ENCODE assay signal across 12 cellular contexts in the genomic region with DNA sequence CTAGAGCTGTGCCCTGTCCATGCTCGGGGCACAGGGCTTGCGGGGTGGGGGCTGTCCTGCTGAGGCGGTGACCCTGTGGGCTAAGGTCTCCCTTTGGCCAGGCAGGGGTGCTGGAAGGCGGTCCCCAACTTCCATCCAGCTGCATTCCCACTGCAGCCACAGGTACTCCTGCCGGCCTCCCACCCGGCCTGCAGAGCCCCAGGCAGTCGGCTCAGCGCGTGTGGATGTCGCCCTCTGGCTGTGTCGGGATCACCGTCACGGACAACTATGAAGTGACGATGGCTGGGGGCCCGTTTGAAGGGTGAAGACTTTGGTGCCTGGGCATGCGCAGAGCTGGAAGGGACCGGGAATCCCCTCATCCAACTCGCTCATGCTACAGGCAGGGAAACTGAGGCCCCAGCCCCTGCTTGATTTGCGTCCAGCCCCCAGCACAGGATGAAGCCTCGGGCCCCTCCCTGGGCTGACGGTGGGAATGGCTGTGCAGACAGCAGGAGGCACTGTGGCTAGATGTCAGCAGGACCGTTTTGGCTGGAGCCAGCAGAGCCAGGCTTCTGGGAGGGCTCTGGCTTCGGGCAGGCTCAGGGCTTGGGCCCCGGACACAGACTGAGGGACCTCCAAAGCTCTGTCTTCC. TPM values are rescaled to one million over a fixed set of nuclear protein-coding genes. Genes with fewer than 3 reads are reported as not detected.
DNase-seq lines count a peak whose midpoint lies in the region; ATAC-seq, FAIRE-seq and TF ChIP-seq lines count a peak whose summit lies in the region.
"Had no signal": no experiment of that assay in that cellular context is flagged by ENCODE, and none has a peak within 500 bp of the region (broad histone marks: within the 10 kb centered on the region; RNA-seq: fewer than 3 reads in every experiment).

No MANE protein-coding gene starts in this region.

- no peak overlapping the region for H3K4me3 ChIP-seq in GM12878
- H3K4me3 ChIP-seq in kidney epithelial cell (ENCODE audit: low read depth, low read length), result no peak overlapping the region
- H3K4me3 ChIP-seq: BLaER1 treated with 17β-estradiol and CSF1 and Interleukin-3, amounts not matched to agents 10 nM and 100 nM had no signal

- H2AFZ ChIP-seq in GM12878 (ENCODE audit: control insufficient read depth, low read depth, low read length), result no peak overlapping the region

- in situ Hi-C loops in GM12878 (cut with MboI), result no loop called here

- no peaks in the 10 kb centered on the region for H3K27me3 Mint-ChIP-seq in activated CD8-positive, alpha-beta T cell treated with anti-CD3 and anti-CD28 coated beads for 36 hours
- no peaks in the 10 kb centered on the region for H3K27me3 Mint-ChIP-seq in activated CD8-positive, alpha-beta T cell treated with anti-CD3 and anti-CD28 coated beads, Interleukin-2, amount 10 ng/mL, durations not matched to agents 7 days and 5 days (ENCODE audit: low read depth)
- no peaks in the 10 kb centered on the region for H3K27me3 Mint-ChIP-seq in type B pancreatic cell

- TF ChIP-seq EP300 in GM12878 (IDR thresholded peaks at IDR 0.05; ENCODE audit: borderline replicate concordance in 1 of 2, control insufficient read depth in 1 of 2, low read depth in 2 of 2, low read length in 2 of 2), result no peak

- DNase-seq in activated CD8-positive, alpha-beta T cell treated with anti-CD3 and anti-CD28 coated beads for 36 hours, result peak; percentile 20
- DNase-seq in activated CD8-positive, alpha-beta T cell treated with anti-CD3 and anti-CD28 coated beads, Interleukin-2, amount 10 ng/mL, durations not matched to agents 7 days and 5 days, result no peak
- no peak for DNase-seq in GM12878 (ENCODE audit: low read depth, low spot score)
- DNase-seq in kidney epithelial cell (ENCODE audit: low read depth), result no peak
- peak; percentile 68 for DNase-seq in type B pancreatic cell (ENCODE audit: extremely low spot score, unreplicated experiment)
- DNase-seq in amygdala (lab: John Stamatoyannopoulos, UW), result no peak
- DNase-seq in stimulated activated CD4-positive, alpha-beta T cell treated with anti-CD3 and anti-CD28 coated beads, Interleukin-1b, Interleukin-23, amount 100 ng/mL, for 48 hours, result no peak
- DNase-seq in NCI-H2107 treated with DMSO at 0.1 percent for 48 hours (lab: John Stamatoyannopoulos, UW; ENCODE audit: unreplicated experiment), result no peak
- DNase-seq: hypothalamus had no signal

- CTCF ChIA-PET in activated CD8-positive, alpha-beta T cell treated with anti-CD3 and anti-CD28 coated beads for 36 hours (lab: Charles Lee), result no interaction called here
- CTCF ChIA-PET in activated CD8-positive, alpha-beta T cell treated with anti-CD3 and anti-CD28 coated beads, Interleukin-2, amount 10 ng/mL, durations not matched to agents 7 days and 5 days (lab: Charles Lee), result no interaction called here
- CTCF ChIA-PET in GM12878 (lab: Yijun Ruan, JAX), result no interaction called here

- POLR2A ChIA-PET in activated CD8-positive, alpha-beta T cell treated with anti-CD3 and anti-CD28 coated beads for 36 hours (lab: Charles Lee), result interaction anchor here (0.6 kb wide), 1 partner anchor 84 kb away, joined by 3 read pairs; no protein-coding TSS in a partner anchor
- POLR2A ChIA-PET in activated CD8-positive, alpha-beta T cell treated with anti-CD3 and anti-CD28 coated beads, Interleukin-2, amount 10 ng/mL, durations not matched to agents 7 days and 5 days (lab: Charles Lee), result no interaction called here
- POLR2A ChIA-PET in GM12878 (lab: Charles Lee), result no interaction called here

- H3K36me3 Mint-ChIP-seq in activated CD8-positive, alpha-beta T cell treated with anti-CD3 and anti-CD28 coated beads for 36 hours (ENCODE audit: low read depth), result no peaks in the 10 kb centered on the region
- no peaks in the 10 kb centered on the region for H3K36me3 Mint-ChIP-seq in activated CD8-positive, alpha-beta T cell treated with anti-CD3 and anti-CD28 coated beads, Interleukin-2, amount 10 ng/mL, durations not matched to agents 7 days and 5 days (ENCODE audit: low read depth)
- H3K36me3 Mint-ChIP-seq in type B pancreatic cell, result no peaks in the 10 kb centered on the region
- H3K36me3 Mint-ChIP-seq: stimulated activated effector memory CD8-positive, alpha-beta T cell treated with anti-CD3 and anti-CD28 coated beads, Interleukin-12 subunit alpha, Interleukin-12 subunit beta, amount 100 ng/mL, for 72 hours had no signal

- H3K27ac ChIP-seq in GM12878 (ENCODE audit: control insufficient read depth, insufficient read depth), result no peak overlapping the region
- H3K27ac ChIP-seq: BLaER1 treated with 17β-estradiol and CSF1 and Interleukin-3, amounts not matched to agents 10 nM and 100 nM; KMS-11 had no signal

- H3K4me2 ChIP-seq in GM12878 (ENCODE audit: control insufficient read depth, insufficient read depth), result no peak overlapping the region
- H3K4me2 ChIP-seq: BLaER1 treated with 17β-estradiol and CSF1 and Interleukin-3, amounts not matched to agents 10 nM and 100 nM; KMS-11 had no signal

- TF ChIP-seq POLR2A in GM12878 (IDR thresholded peaks at IDR 0.05; ENCODE audit: low read depth, low read length), result no peak

- no peaks in the 10 kb centered on the region for H3K9me3 Mint-ChIP-seq in activated CD8-positive, alpha-beta T cell treated with anti-CD3 and anti-CD28 coated beads for 36 hours
- H3K9me3 Mint-ChIP-seq in activated CD8-positive, alpha-beta T cell treated with anti-CD3 and anti-CD28 coated beads, Interleukin-2, amount 10 ng/mL, durations not matched to agents 7 days and 5 days (ENCODE audit: insufficient read depth), result no peaks in the 10 kb centered on the region
- no peaks in the 10 kb centered on the region for H3K9me3 Mint-ChIP-seq in type B pancreatic cell
- H3K9me3 Mint-ChIP-seq: stimulated activated effector memory CD8-positive, alpha-beta T cell treated with anti-CD3 and anti-CD28 coated beads, Interleukin-12 subunit alpha, Interleukin-12 subunit beta, amount 100 ng/mL, for 72 hours had no signal

- no peak for TF ChIP-seq RAD21 in GM12878 (IDR thresholded peaks at IDR 0.05; ENCODE audit: insufficient read depth, low read depth, low read length)

- no peaks in the 10 kb centered on the region for H3K27me3 ChIP-seq in GM12878 (replicated peaks in 1 of 2; ENCODE audit: control insufficient read depth in 2 of 2, insufficient read depth in 2 of 2, low read length in 1 of 2)
- H3K27me3 ChIP-seq in kidney epithelial cell (ENCODE audit: control insufficient read depth, insufficient read depth, low read length), result peaks cover 4% of the 10 kb centered on the region
- H3K27me3 ChIP-seq: BLaER1 treated with 17β-estradiol and CSF1 and Interleukin-3, amounts not matched to agents 10 nM and 100 nM had no signal

- no peak overlapping the region for H3K27ac Mint-ChIP-seq in activated CD8-positive, alpha-beta T cell treated with anti-CD3 and anti-CD28 coated beads for 36 hours
- no peak overlapping the region for H3K27ac Mint-ChIP-seq in activated CD8-positive, alpha-beta T cell treated with anti-CD3 and anti-CD28 coated beads, Interleukin-2, amount 10 ng/mL, durations not matched to agents 7 days and 5 days
- peak overlapping the region; percentile 66 for H3K27ac Mint-ChIP-seq in type B pancreatic cell
- H3K27ac Mint-ChIP-seq: stimulated activated effector memory CD8-positive, alpha-beta T cell treated with anti-CD3 and anti-CD28 coated beads, Interleukin-12 subunit alpha, Interleukin-12 subunit beta, amount 100 ng/mL, for 72 hours had no signal

- no peak for FAIRE-seq in GM12878 (lab: Jason Lieb, UNC)

- intact Hi-C loops in activated CD8-positive, alpha-beta T cell treated with anti-CD3 and anti-CD28 coated beads for 36 hours (cut with micrococcal nuclease), result no loop called here
- intact Hi-C loops in GM12878 (cut with micrococcal nuclease; ENCODE audit: unreplicated experiment), result no loop called here

- H3K4me1 Mint-ChIP-seq in activated CD8-positive, alpha-beta T cell treated with anti-CD3 and anti-CD28 coated beads for 36 hours (ENCODE audit: low read depth), result no peaks in the 10 kb centered on the region
- peaks cover 5% of the 10 kb centered on the region for H3K4me1 Mint-ChIP-seq in activated CD8-positive, alpha-beta T cell treated with anti-CD3 and anti-CD28 coated beads, Interleukin-2, amount 10 ng/mL, durations not matched to agents 7 days and 5 days (ENCODE audit: low read depth)
- peaks cover 11% of the 10 kb centered on the region for H3K4me1 Mint-ChIP-seq in type B pancreatic cell (ENCODE audit: unreplicated experiment)
- H3K4me1 Mint-ChIP-seq: stimulated activated effector memory CD8-positive, alpha-beta T cell treated with anti-CD3 and anti-CD28 coated beads, Interleukin-12 subunit alpha, Interleukin-12 subunit beta, amount 100 ng/mL, for 72 hours had no signal

- H3K9ac ChIP-seq in GM12878 (ENCODE audit: control insufficient read depth, insufficient read depth, low read length), result no peak overlapping the region
- H3K9ac ChIP-seq: KMS-11 had no signal

- SMC1A ChIA-PET in GM12878 (lab: Charles Lee; ENCODE audit: uncharacterized antibody, unreplicated experiment), result no interaction called here

- no peaks in the 10 kb centered on the region for H3K4me1 ChIP-seq in GM12878 (ENCODE audit: control insufficient read depth, insufficient read depth, low read length)

- no peak overlapping the region for H3K4me3 Mint-ChIP-seq in activated CD8-positive, alpha-beta T cell treated with anti-CD3 and anti-CD28 coated beads for 36 hours
- no peak overlapping the region for H3K4me3 Mint-ChIP-seq in activated CD8-positive, alpha-beta T cell treated with anti-CD3 and anti-CD28 coated beads, Interleukin-2, amount 10 ng/mL, durations not matched to agents 7 days and 5 days
- no peak overlapping the region for H3K4me3 Mint-ChIP-seq in type B pancreatic cell
- H3K4me3 Mint-ChIP-seq: stimulated activated effector memory CD8-positive, alpha-beta T cell treated with anti-CD3 and anti-CD28 coated beads, Interleukin-12 subunit alpha, Interleukin-12 subunit beta, amount 100 ng/mL, for 72 hours had no signal

- no peaks in the 10 kb centered on the region for H3K79me2 ChIP-seq in GM12878 (ENCODE audit: control insufficient read depth, insufficient read depth, low read length)

- TF ChIP-seq CTCF in activated CD8-positive, alpha-beta T cell treated with anti-CD3 and anti-CD28 coated beads for 36 hours (IDR thresholded peaks at IDR 0.05), result no peak
- TF ChIP-seq CTCF in GM12878 (IDR thresholded peaks at IDR 0.05 in 2 of 3, conservative IDR thresholded peaks at IDR 0.05 in 1 of 3; ENCODE audit: control insufficient read depth in 2 of 3, extremely low read depth in 1 of 3, insufficient read depth in 1 of 3, low read depth in 3 of 3, low read length in 3 of 3) (peak in 1 of 3 experiments; percentile 14; a peak in 1 of 6 replicates), kidney epithelial cell (IDR thresholded peaks at IDR 0.05; ENCODE audit: insufficient read depth, low read length, poor library complexity, severe bottlenecking) (peak; percentile 28), type B pancreatic cell (conservative IDR thresholded peaks at IDR 0.05) (peak; percentile 22)

- H3K9me3 ChIP-seq in GM12878 (replicated peaks; ENCODE audit: control insufficient read depth, insufficient read depth, low read length), result no peaks in the 10 kb centered on the region
- H3K9me3 ChIP-seq: BLaER1 treated with 17β-estradiol and CSF1 and Interleukin-3, amounts not matched to agents 10 nM and 100 nM had no signal

- BruUV-seq in GM12878 (replicated peaks; lab: Mats Ljungman, UMichigan), result no TSS peak

- H3K36me3 ChIP-seq in GM12878 (ENCODE audit: control insufficient read depth in 2 of 2, insufficient read depth in 2 of 2, low read length in 1 of 2), result no peaks in the 10 kb centered on the region
- no peaks in the 10 kb centered on the region for H3K36me3 ChIP-seq in kidney epithelial cell (ENCODE audit: control insufficient read depth, insufficient read depth, low read length)
- H3K36me3 ChIP-seq: BLaER1 treated with 17β-estradiol and CSF1 and Interleukin-3, amounts not matched to agents 10 nM and 100 nM had no signal

- no peaks in the 10 kb centered on the region for H4K20me1 ChIP-seq in GM12878 (ENCODE audit: control insufficient read depth, insufficient read depth)

- RAD21 ChIA-PET in GM12878 (lab: Charles Lee; ENCODE audit: unreplicated experiment), result no interaction called here

- ATAC-seq in activated CD8-positive, alpha-beta T cell treated with anti-CD3 and anti-CD28 coated beads for 36 hours, result no peak
- ATAC-seq in activated CD8-positive, alpha-beta T cell treated with anti-CD3 and anti-CD28 coated beads, Interleukin-2, amount 10 ng/mL, durations not matched to agents 7 days and 5 days, result no peak
- ATAC-seq in GM12878, result peak; percentile 32
- ATAC-seq: stimulated activated effector memory CD8-positive, alpha-beta T cell treated with anti-CD3 and anti-CD28 coated beads, Interleukin-12 subunit alpha, Interleukin-12 subunit beta, amount 100 ng/mL, for 72 hours had no signal

- WGBS in GM12878 (ENCODE audit: insufficient coverage, insufficient replicate concordance, low lambda C conversion rate, missing lambda C conversion rate), result 55% methylated on average over 24 of the region's 24 CpGs

RNA-seq across cellular contexts. Expression of a gene that starts 2.3 kb away (rescaled TPM):
- total RNA-seq in activated CD8-positive, alpha-beta T cell treated with anti-CD3 and anti-CD28 coated beads for 36 hours, result not detected
- not detected for total RNA-seq in activated CD8-positive, alpha-beta T cell treated with anti-CD3 and anti-CD28 coated beads, Interleukin-2, amount 10 ng/mL, durations not matched to agents 7 days and 5 days
- total RNA-seq in GM12878 (2013; cell fraction: nucleolus; rRNA removed), result not detected in 2 replicates
- total RNA-seq in GM12878 (2014; rRNA removed) (not detected in 2 replicates), GM12878 (2014; rRNA removed; fragmentation: Illumina TruSeq; extraction: Trizol) (not detected in 2 replicates), GM12878 (2021) (0.15 TPM in 1 of 2 replicates, not detected in the other), kidney epithelial cell (5.7 and 5.8 TPM in 2 replicates), type B pancreatic cell (ENCODE audit: low replicate concordance) (6.6 and 7.6 TPM in 2 replicates)
- not detected for polyA plus RNA-seq in GM12878 (2011; ENCODE audit: low read depth)
- polyA plus RNA-seq in GM12878 (2011; rRNA removed) (not detected in 2 replicates), GM12878 (2014; fragmentation: Illumina TruSeq; extraction: Trizol) (not detected in 2 replicates), GM12878 (2014; fragmentation: Nextera tagmentation; extraction: Ambion mirVana) (under 1 TPM in 1 of 2 experiments, not detected in 1; 0.04 TPM), GM12878 (2014; rRNA removed) (not detected in 2 replicates), GM12878 (2016; fragmentation: Nextera tagmentation; extraction: Ambion mirVana) (not detected)
- not detected in 2 replicates for polyA plus RNA-seq in GM12878 (2011; cell fraction: cytosol; rRNA removed)
- polyA plus RNA-seq in GM12878 (2011; cell fraction: nucleus; rRNA removed), result not detected in 2 replicates
- 0.07 and 0.09 TPM in 2 replicates for polyA plus RNA-seq in GM12878 (2012)
- polyA minus RNA-seq in GM12878 (2011; rRNA and poly(A)+ RNA removed), result not detected in 2 replicates
- polyA minus RNA-seq in GM12878 (2011; cell fraction: cytosol; rRNA and poly(A)+ RNA removed), result 0.53 and 1.9 TPM in 2 replicates
- 0.12 TPM in 1 of 2 replicates, not detected in the other for polyA minus RNA-seq in GM12878 (2011; cell fraction: nucleus; rRNA and poly(A)+ RNA removed)

RNA-seq across cellular contexts. Expression of a gene that starts 11.5 kb away (rescaled TPM):
- 10 to 100 TPM; 38.9 to 41.5 TPM for total RNA-seq in activated CD8-positive, alpha-beta T cell treated with anti-CD3 and anti-CD28 coated beads for 36 hours
- total RNA-seq in activated CD8-positive, alpha-beta T cell treated with anti-CD3 and anti-CD28 coated beads, Interleukin-2, amount 10 ng/mL, durations not matched to agents 7 days and 5 days, result 10 to 100 TPM; 33.1 to 33.3 TPM
- total RNA-seq in GM12878 (2013; cell fraction: nucleolus; rRNA removed), result 10.9 and 12.5 TPM in 2 replicates
- 64.9 and 68.7 TPM in 2 replicates for total RNA-seq in GM12878 (2014; rRNA removed)
- total RNA-seq in GM12878 (2014; rRNA removed; fragmentation: Illumina TruSeq; extraction: Trizol), result 46.7 and 52.4 TPM in 2 replicates
- total RNA-seq in GM12878 (2021), result 49.7 and 50.3 TPM in 2 replicates
- polyA plus RNA-seq in GM12878 (2011; ENCODE audit: low read depth), result 22.7 TPM
- polyA plus RNA-seq in GM12878 (2011; rRNA removed), result 49.5 and 74.5 TPM in 2 replicates
- 95.7 and 148 TPM in 2 replicates for polyA plus RNA-seq in GM12878 (2011; cell fraction: cytosol; rRNA removed)
- 108 and 119 TPM in 2 replicates for polyA plus RNA-seq in GM12878 (2011; cell fraction: nucleus; rRNA removed)
- 30.9 and 37.1 TPM in 2 replicates for polyA plus RNA-seq in GM12878 (2012)
- polyA plus RNA-seq in GM12878 (2014; fragmentation: Illumina TruSeq; extraction: Trizol), result 11.5 and 33.9 TPM in 2 replicates
- polyA plus RNA-seq in GM12878 (2014; fragmentation: Nextera tagmentation; extraction: Ambion mirVana), result 10 to 100 TPM; 23.9 to 40.5 TPM
- polyA plus RNA-seq in GM12878 (2014; rRNA removed), result 90.4 and 92.0 TPM in 2 replicates
- 100 to 1,000 TPM; 109 to 115 TPM for polyA plus RNA-seq in GM12878 (2016; fragmentation: Nextera tagmentation; extraction: Ambion mirVana)
- 20.5 and 33.2 TPM in 2 replicates for polyA minus RNA-seq in GM12878 (2011; rRNA and poly(A)+ RNA removed)
- polyA minus RNA-seq in GM12878 (2011; cell fraction: cytosol; rRNA and poly(A)+ RNA removed), result 8.6 and 10.7 TPM in 2 replicates
- 6.3 and 10.5 TPM in 2 replicates for polyA minus RNA-seq in GM12878 (2011; cell fraction: nucleus; rRNA and poly(A)+ RNA removed)
- 73.9 and 79.8 TPM in 2 replicates for total RNA-seq in kidney epithelial cell
- 27.0 and 35.2 TPM in 2 replicates for total RNA-seq in type B pancreatic cell (ENCODE audit: low replicate concordance)

RNA-seq across cellular contexts. Expression of a gene that starts 27.8 kb away (rescaled TPM):
- total RNA-seq in activated CD8-positive, alpha-beta T cell treated with anti-CD3 and anti-CD28 coated beads for 36 hours, result 10 to 100 TPM; 34.3 to 42.9 TPM
- 10 to 100 TPM; 22.6 to 23.9 TPM for total RNA-seq in activated CD8-positive, alpha-beta T cell treated with anti-CD3 and anti-CD28 coated beads, Interleukin-2, amount 10 ng/mL, durations not matched to agents 7 days and 5 days
- total RNA-seq in GM12878 (2013; cell fraction: nucleolus; rRNA removed), result 15.1 and 16.9 TPM in 2 replicates
- total RNA-seq in GM12878 (2014; rRNA removed) (11.0 and 13.8 TPM in 2 replicates), GM12878 (2014; rRNA removed; fragmentation: Illumina TruSeq; extraction: Trizol) (3.3 and 4.0 TPM in 2 replicates), GM12878 (2021) (24.3 and 24.5 TPM in 2 replicates), kidney epithelial cell (20.1 and 20.4 TPM in 2 replicates), type B pancreatic cell (ENCODE audit: low replicate concordance) (8.2 and 19.9 TPM in 2 replicates)
- 3.0 TPM for polyA plus RNA-seq in GM12878 (2011; ENCODE audit: low read depth)
- polyA plus RNA-seq in GM12878 (2011; rRNA removed) (2.2 and 3.5 TPM in 2 replicates), GM12878 (2014; fragmentation: Illumina TruSeq; extraction: Trizol) (0.82 and 3.0 TPM in 2 replicates), GM12878 (2014; fragmentation: Nextera tagmentation; extraction: Ambion mirVana) (under 1 TPM; 0.10 to 0.26 TPM), GM12878 (2014; rRNA removed) (11.9 and 17.0 TPM in 2 replicates), GM12878 (2016; fragmentation: Nextera tagmentation; extraction: Ambion mirVana) (1 to 10 TPM; 1.3 to 1.4 TPM)
- 4.0 and 5.5 TPM in 2 replicates for polyA plus RNA-seq in GM12878 (2011; cell fraction: cytosol; rRNA removed)
- polyA plus RNA-seq in GM12878 (2011; cell fraction: nucleus; rRNA removed), result 27.4 and 48.1 TPM in 2 replicates
- 10.2 and 16.3 TPM in 2 replicates for polyA plus RNA-seq in GM12878 (2012)
- 1.8 and 5.4 TPM in 2 replicates for polyA minus RNA-seq in GM12878 (2011; rRNA and poly(A)+ RNA removed)
- 4.8 and 6.5 TPM in 2 replicates for polyA minus RNA-seq in GM12878 (2011; cell fraction: cytosol; rRNA and poly(A)+ RNA removed)
- 3.6 and 8.4 TPM in 2 replicates for polyA minus RNA-seq in GM12878 (2011; cell fraction: nucleus; rRNA and poly(A)+ RNA removed)

RNA-seq across cellular contexts. Expression of a gene that starts 54.1 kb away (rescaled TPM):
- 100 to 1,000 TPM; 100 to 103 TPM for total RNA-seq in activated CD8-positive, alpha-beta T cell treated with anti-CD3 and anti-CD28 coated beads for 36 hours
- 100 to 1,000 TPM; 105 to 112 TPM for total RNA-seq in activated CD8-positive, alpha-beta T cell treated with anti-CD3 and anti-CD28 coated beads, Interleukin-2, amount 10 ng/mL, durations not matched to agents 7 days and 5 days
- total RNA-seq in GM12878 (2013; cell fraction: nucleolus; rRNA removed), result 84.3 and 100.0 TPM in 2 replicates
- 14.6 and 19.5 TPM in 2 replicates for total RNA-seq in GM12878 (2014; rRNA removed)
- total RNA-seq in GM12878 (2014; rRNA removed; fragmentation: Illumina TruSeq; extraction: Trizol), result 6.9 and 10.0 TPM in 2 replicates
- total RNA-seq in GM12878 (2021), result 76.5 and 89.0 TPM in 2 replicates
- polyA plus RNA-seq in GM12878 (2011; ENCODE audit: low read depth), result 15.0 TPM
- polyA plus RNA-seq in GM12878 (2011; rRNA removed), result 4.0 and 7.5 TPM in 2 replicates
- 13.2 and 20.1 TPM in 2 replicates for polyA plus RNA-seq in GM12878 (2011; cell fraction: cytosol; rRNA removed)
- 171 and 228 TPM in 2 replicates for polyA plus RNA-seq in GM12878 (2011; cell fraction: nucleus; rRNA removed)
- 37.9 and 40.3 TPM in 2 replicates for polyA plus RNA-seq in GM12878 (2012)
- 0.98 and 10.6 TPM in 2 replicates for polyA plus RNA-seq in GM12878 (2014; fragmentation: Illumina TruSeq; extraction: Trizol)
- polyA plus RNA-seq in GM12878 (2014; fragmentation: Nextera tagmentation; extraction: Ambion mirVana), result 1 to 10 TPM in 1 of 2 experiments, under 1 TPM in 1; 0.52 to 1.5 TPM
- 35.1 and 40.6 TPM in 2 replicates for polyA plus RNA-seq in GM12878 (2014; rRNA removed)
- 10 to 100 TPM; 37.0 to 38.3 TPM for polyA plus RNA-seq in GM12878 (2016; fragmentation: Nextera tagmentation; extraction: Ambion mirVana)
- polyA minus RNA-seq in GM12878 (2011; rRNA and poly(A)+ RNA removed), result 10.7 and 23.6 TPM in 2 replicates
- polyA minus RNA-seq in GM12878 (2011; cell fraction: cytosol; rRNA and poly(A)+ RNA removed), result 17.7 and 24.6 TPM in 2 replicates
- 30.1 and 54.0 TPM in 2 replicates for polyA minus RNA-seq in GM12878 (2011; cell fraction: nucleus; rRNA and poly(A)+ RNA removed)
- total RNA-seq in kidney epithelial cell, result 84.3 and 109 TPM in 2 replicates
- total RNA-seq in type B pancreatic cell (ENCODE audit: low replicate concordance), result 112 and 134 TPM in 2 replicates

Comparison
In these comparisons a context has a peak if more than half of its experiments do, and no peak if none do; other contexts are left out.
1. DNase-seq: peak in activated CD8-positive, alpha-beta T cell treated with anti-CD3 and anti-CD28 coated beads for 36 hours (single experiment) and type B pancreatic cell (single experiment); none in activated CD8-positive, alpha-beta T cell treated with anti-CD3 and anti-CD28 coated beads, Interleukin-2, amount 10 ng/mL, durations not matched to agents 7 days and 5 days (single experiment), GM12878 (single experiment), kidney epithelial cell (single experiment), amygdala (0 of 56), stimulated activated CD4-positive, alpha-beta T cell treated with anti-CD3 and anti-CD28 coated beads, Interleukin-1b, Interleukin-23, amount 100 ng/mL, for 48 hours (single experiment) and NCI-H2107 treated with DMSO at 0.1 percent for 48 hours (single experiment).